In genomic region chr1:228206582-228207351, GRCh38 we compare ENCODE assay signal across 1 cellular context.
TF ChIP-seq lines count a peak whose summit lies in the region.

No MANE protein-coding gene starts in this region.

TF ChIP-seq in HepG2, 621 proteins besides CTCF, POLR2A, EP300 and RAD21:
- TF ChIP-seq FOXC1 (CRISPR knock-in tag; IDR thresholded peaks at IDR 0.05; ENCODE audit: borderline replicate concordance): no peak
- no peak for TF ChIP-seq ZNF557 (CRISPR knock-in tag; IDR thresholded peaks at IDR 0.05)
- no peak for TF ChIP-seq FLYWCH1 (CRISPR knock-in tag; IDR thresholded peaks at IDR 0.05)
- TF ChIP-seq ZFP91 (CRISPR knock-in tag; IDR thresholded peaks at IDR 0.05; ENCODE audit: borderline replicate concordance): no peak
- no peak for TF ChIP-seq ZBTB34 (CRISPR knock-in tag; IDR thresholded peaks at IDR 0.05)
- TF ChIP-seq ZNF614 (CRISPR knock-in tag; IDR thresholded peaks at IDR 0.05; ENCODE audit: borderline replicate concordance): no peak
- TF ChIP-seq ZNF720 (CRISPR knock-in tag; IDR thresholded peaks at IDR 0.05): no peak
- no peak for TF ChIP-seq HINFP (CRISPR knock-in tag; IDR thresholded peaks at IDR 0.05; ENCODE audit: low read depth)
- no peak for TF ChIP-seq TP53 (CRISPR knock-in tag; conservative IDR thresholded peaks at IDR 0.05)
- TF ChIP-seq MYPOP (CRISPR knock-in tag; IDR thresholded peaks at IDR 0.05): no peak
- TF ChIP-seq CAMTA2 (CRISPR knock-in tag; IDR thresholded peaks at IDR 0.05; ENCODE audit: borderline replicate concordance): no peak
- TF ChIP-seq, protein P1, sequence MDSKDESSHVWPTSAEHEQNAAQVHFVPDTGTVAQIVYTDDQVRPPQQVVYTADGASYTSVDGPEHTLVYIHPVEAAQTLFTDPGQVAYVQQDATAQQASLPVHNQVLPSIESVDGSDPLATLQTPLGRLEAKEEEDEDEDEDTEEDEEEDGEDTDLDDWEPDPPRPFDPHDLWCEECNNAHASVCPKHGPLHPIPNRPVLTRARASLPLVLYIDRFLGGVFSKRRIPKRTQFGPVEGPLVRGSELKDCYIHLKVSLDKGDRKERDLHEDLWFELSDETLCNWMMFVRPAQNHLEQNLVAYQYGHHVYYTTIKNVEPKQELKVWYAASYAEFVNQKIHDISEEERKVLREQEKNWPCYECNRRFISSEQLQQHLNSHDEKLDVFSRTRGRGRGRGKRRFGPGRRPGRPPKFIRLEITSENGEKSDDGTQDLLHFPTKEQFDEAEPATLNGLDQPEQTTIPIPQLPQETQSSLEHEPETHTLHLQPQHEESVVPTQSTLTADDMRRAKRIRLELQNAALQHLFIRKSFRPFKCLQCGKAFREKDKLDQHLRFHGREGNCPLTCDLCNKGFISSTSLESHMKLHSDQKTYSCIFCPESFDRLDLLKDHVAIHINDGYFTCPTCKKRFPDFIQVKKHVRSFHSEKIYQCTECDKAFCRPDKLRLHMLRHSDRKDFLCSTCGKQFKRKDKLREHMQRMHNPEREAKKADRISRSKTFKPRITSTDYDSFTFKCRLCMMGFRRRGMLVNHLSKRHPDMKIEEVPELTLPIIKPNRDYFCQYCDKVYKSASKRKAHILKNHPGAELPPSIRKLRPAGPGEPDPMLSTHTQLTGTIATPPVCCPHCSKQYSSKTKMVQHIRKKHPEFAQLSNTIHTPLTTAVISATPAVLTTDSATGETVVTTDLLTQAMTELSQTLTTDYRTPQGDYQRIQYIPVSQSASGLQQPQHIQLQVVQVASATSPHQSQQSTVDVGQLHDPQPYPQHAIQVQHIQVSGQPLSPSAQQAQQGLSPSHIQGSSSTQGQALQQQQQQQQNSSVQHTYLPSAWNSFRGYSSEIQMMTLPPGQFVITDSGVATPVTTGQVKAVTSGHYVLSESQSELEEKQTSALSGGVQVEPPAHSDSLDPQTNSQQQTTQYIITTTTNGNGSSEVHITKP (CRISPR knock-in tag; IDR thresholded peaks at IDR 0.05; ENCODE audit: low read depth): no peak
- no peak for TF ChIP-seq ARID4A (CRISPR knock-in tag; IDR thresholded peaks at IDR 0.05; ENCODE audit: borderline replicate concordance)
- TF ChIP-seq, protein P2, sequence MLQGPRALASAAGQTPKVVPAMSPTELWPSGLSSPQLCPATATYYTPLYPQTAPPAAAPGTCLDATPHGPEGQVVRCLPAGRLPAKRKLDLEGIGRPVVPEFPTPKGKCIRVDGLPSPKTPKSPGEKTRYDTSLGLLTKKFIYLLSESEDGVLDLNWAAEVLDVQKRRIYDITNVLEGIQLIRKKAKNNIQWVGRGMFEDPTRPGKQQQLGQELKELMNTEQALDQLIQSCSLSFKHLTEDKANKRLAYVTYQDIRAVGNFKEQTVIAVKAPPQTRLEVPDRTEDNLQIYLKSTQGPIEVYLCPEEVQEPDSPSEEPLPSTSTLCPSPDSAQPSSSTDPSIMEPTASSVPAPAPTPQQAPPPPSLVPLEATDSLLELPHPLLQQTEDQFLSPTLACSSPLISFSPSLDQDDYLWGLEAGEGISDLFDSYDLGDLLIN (CRISPR knock-in tag; IDR thresholded peaks at IDR 0.05; ENCODE audit: borderline replicate concordance): no peak
- TF ChIP-seq PHF20 (CRISPR knock-in tag; IDR thresholded peaks at IDR 0.05): no peak
- no peak for TF ChIP-seq MIER3 (CRISPR knock-in tag; IDR thresholded peaks at IDR 0.05; ENCODE audit: borderline replicate concordance)
